Comparison of ENCODE assay signal across 11 cellular contexts in the genomic region with DNA sequence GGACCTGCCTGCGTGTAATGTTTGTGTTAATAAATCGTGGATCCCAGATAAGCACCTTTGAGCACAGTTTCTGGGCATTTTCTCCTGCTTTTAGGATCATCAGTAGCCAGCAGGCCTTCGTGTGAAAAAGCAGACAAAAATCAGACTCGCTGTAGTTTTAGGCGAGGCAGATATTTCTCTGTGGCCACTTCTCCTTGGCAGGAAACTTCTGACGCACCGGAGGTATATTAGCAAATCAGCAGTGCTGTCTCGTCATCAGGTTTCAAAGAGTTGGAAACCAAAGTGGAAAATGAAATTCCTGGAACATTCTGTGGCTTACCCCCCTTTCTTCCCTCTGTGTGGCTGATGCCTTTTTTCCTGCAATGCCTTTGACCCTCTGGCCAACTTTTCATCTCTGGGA.
DNase-seq lines count a peak whose midpoint lies in the region; TF ChIP-seq lines count a peak whose summit lies in the region.
"Had no signal": no experiment of that assay in that cellular context is flagged by ENCODE, and none has a peak within 500 bp of the region (broad histone marks: within the 10 kb centered on the region; RNA-seq: fewer than 3 reads in every experiment).

No MANE protein-coding gene starts in this region.

- H3K27ac Mint-ChIP-seq in MCF 10A (ENCODE audit: low read depth, unreplicated experiment), result no peak overlapping the region
- peak overlapping the region; percentile 70 for H3K27ac Mint-ChIP-seq in mesothelial cell of epicardium
- H3K27ac Mint-ChIP-seq: stimulated activated effector memory CD8-positive, alpha-beta T cell treated with anti-CD3 and anti-CD28 coated beads, Interleukin-12 subunit alpha, Interleukin-12 subunit beta, amount 100 ng/mL, for 72 hours had no signal

- H3K36me3 Mint-ChIP-seq in MCF 10A (ENCODE audit: insufficient read depth, unreplicated experiment), result no peaks in the 10 kb centered on the region
- peaks cover 11% of the 10 kb centered on the region for H3K36me3 Mint-ChIP-seq in mesothelial cell of epicardium

- POLR2A ChIA-PET in MCF 10A (lab: Yijun Ruan, JAX), result no interaction called here

- H3K4me1 Mint-ChIP-seq in MCF 10A (ENCODE audit: insufficient read depth, unreplicated experiment) (peaks cover 18% of the 10 kb centered on the region), mesothelial cell of epicardium (peaks cover 84% of the 10 kb centered on the region)

- H3K9me3 Mint-ChIP-seq in MCF 10A (ENCODE audit: unreplicated experiment) (no peaks in the 10 kb centered on the region), mesothelial cell of epicardium (no peaks in the 10 kb centered on the region)
- H3K9me3 Mint-ChIP-seq: stimulated activated effector memory CD8-positive, alpha-beta T cell treated with anti-CD3 and anti-CD28 coated beads, Interleukin-12 subunit alpha, Interleukin-12 subunit beta, amount 100 ng/mL, for 72 hours had no signal

- BruUV-seq in MCF 10A (replicated peaks; lab: Mats Ljungman, UMichigan), result no TSS peak

- CTCF ChIA-PET in MCF 10A (lab: Yijun Ruan, JAX), result no interaction called here

- H3K4me3 Mint-ChIP-seq in MCF 10A (ENCODE audit: unreplicated experiment) (no peak overlapping the region), mesothelial cell of epicardium (no peak overlapping the region)
- H3K4me3 Mint-ChIP-seq: stimulated activated effector memory CD8-positive, alpha-beta T cell treated with anti-CD3 and anti-CD28 coated beads, Interleukin-12 subunit alpha, Interleukin-12 subunit beta, amount 100 ng/mL, for 72 hours had no signal

- intact Hi-C loops in MCF 10A (cut with micrococcal nuclease), result no loop called here

- DNase-seq in HT1080 (ENCODE audit: low read depth) (peak; percentile 87), MCF 10A (ENCODE audit: unreplicated experiment) (peak; percentile 79), mesothelial cell of epicardium (ENCODE audit: low spot score in 2 of 2, unreplicated experiment in 2 of 2) (no peak), superior temporal gyrus (ENCODE audit: extremely low spot score) (peak; percentile 33), D341Med (ENCODE audit: low spot score) (no peak), NCI-H2227 treated with DMSO at 0.1 percent for 48 hours (lab: John Stamatoyannopoulos, UW) (no peak), pons (ENCODE audit: low spot score) (no peak), T-helper 1 cell (no peak)
- DNase-seq: activated gamma-delta T cell; stimulated activated CD4-positive, alpha-beta T cell treated with anti-CD3 and anti-CD28 coated beads, Interleukin-12 subunit alpha, Interleukin-12 subunit beta, amount 100 ng/mL, for 4 hours had no signal

- H3K27me3 Mint-ChIP-seq in MCF 10A (ENCODE audit: insufficient read depth, unreplicated experiment) (peaks cover 35% of the 10 kb centered on the region), mesothelial cell of epicardium (ENCODE audit: low read depth) (no peaks in the 10 kb centered on the region)

- TF ChIP-seq CTCF in MCF 10A (IDR thresholded peaks at IDR 0.05; ENCODE audit: unreplicated experiment) (no peak), mesothelial cell of epicardium (IDR thresholded peaks at IDR 0.05; ENCODE audit: unreplicated experiment) (no peak)

Comparison
In these comparisons a context has a peak if more than half of its experiments do, and no peak if none do; other contexts are left out.
1. DNase-seq: peak in HT1080 (single experiment), MCF 10A (single experiment) and superior temporal gyrus (single experiment); none in mesothelial cell of epicardium (0 of 2), D341Med (single experiment), NCI-H2227 treated with DMSO at 0.1 percent for 48 hours (single experiment), pons (single experiment) and T-helper 1 cell (0 of 5).